ENCODE assay signal across 8 cellular contexts in genomic region chr14:75278422-75279152, GRCh38. TPM values are rescaled to one million over a fixed set of nuclear protein-coding genes. Genes with fewer than 3 reads are reported as not detected.
DNase-seq lines count a peak whose midpoint lies in the region; ATAC-seq and TF ChIP-seq lines count a peak whose summit lies in the region.

Gene FOS (plus strand): TSS chr14:75278828. CDS start chr14:75278983, 155 bp downstream.

- H3K9me3 Mint-ChIP-seq in activated T-helper 17 cell treated with anti-CD3 and anti-CD28 coated beads, Interleukin-2, amount 50 U/mL, for 72 hours: no peaks in the 10 kb centered on the region
- H3K9me3 Mint-ChIP-seq in naive thymus-derived CD8-positive, alpha-beta T cell: no peaks in the 10 kb centered on the region
- no peaks in the 10 kb centered on the region for H3K9me3 Mint-ChIP-seq in stimulated activated naive B cell treated with anti-CD40 and anti-IgM and Interleukin-4, amounts not matched to agents 10 μg/mL and 1 μg/mL and 100 μg/mL, for 72 hours

- TF ChIP-seq CTCF in fibroblast of mammary gland (conservative IDR thresholded peaks at IDR 0.05; ENCODE audit: control insufficient read depth, insufficient read depth, low read depth, low read length): no peak

- peaks cover 44% of the 10 kb centered on the region for H3K36me3 Mint-ChIP-seq in activated T-helper 17 cell treated with anti-CD3 and anti-CD28 coated beads, Interleukin-2, amount 50 U/mL, for 72 hours (ENCODE audit: low read depth)
- H3K36me3 Mint-ChIP-seq in naive thymus-derived CD8-positive, alpha-beta T cell: peaks cover 0 to 23% (median 15%) of the 10 kb centered on the region in 3 donors
- peaks cover 13 to 29% of the 10 kb centered on the region in 2 donors for H3K36me3 Mint-ChIP-seq in stimulated activated naive B cell treated with anti-CD40 and anti-IgM and Interleukin-4, amounts not matched to agents 10 μg/mL and 1 μg/mL and 100 μg/mL, for 72 hours

- peak within 1 kb of the TSS; percentile 95 for H3K27ac Mint-ChIP-seq in activated T-helper 17 cell treated with anti-CD3 and anti-CD28 coated beads, Interleukin-2, amount 50 U/mL, for 72 hours
- H3K27ac Mint-ChIP-seq in naive thymus-derived CD8-positive, alpha-beta T cell: peak within 1 kb of the TSS; percentile 89 to 100 (median 98)
- peak within 1 kb of the TSS; percentile 99 for H3K27ac Mint-ChIP-seq in stimulated activated naive B cell treated with anti-CD40 and anti-IgM and Interleukin-4, amounts not matched to agents 10 μg/mL and 1 μg/mL and 100 μg/mL, for 72 hours

- H3K4me3 Mint-ChIP-seq in activated T-helper 17 cell treated with anti-CD3 and anti-CD28 coated beads, Interleukin-2, amount 50 U/mL, for 72 hours: peak within 1 kb of the TSS; percentile 90
- H3K4me3 Mint-ChIP-seq in naive thymus-derived CD8-positive, alpha-beta T cell: peak within 1 kb of the TSS; percentile 88 to 97 (median 95)
- H3K4me3 Mint-ChIP-seq in stimulated activated naive B cell treated with anti-CD40 and anti-IgM and Interleukin-4, amounts not matched to agents 10 μg/mL and 1 μg/mL and 100 μg/mL, for 72 hours: peak within 1 kb of the TSS; percentile 92 to 98

- H3K4me3 ChIP-seq in fibroblast of mammary gland (ENCODE audit: control insufficient read depth, low read depth, low read length): peak within 1 kb of the TSS; percentile 92

- no peaks in the 10 kb centered on the region for H3K27me3 Mint-ChIP-seq in activated T-helper 17 cell treated with anti-CD3 and anti-CD28 coated beads, Interleukin-2, amount 50 U/mL, for 72 hours
- peaks cover 0 to 36% (median 6%) of the 10 kb centered on the region in 5 donors for H3K27me3 Mint-ChIP-seq in naive thymus-derived CD8-positive, alpha-beta T cell
- peaks cover 19 to 21% of the 10 kb centered on the region in 2 donors for H3K27me3 Mint-ChIP-seq in stimulated activated naive B cell treated with anti-CD40 and anti-IgM and Interleukin-4, amounts not matched to agents 10 μg/mL and 1 μg/mL and 100 μg/mL, for 72 hours

- DNase-seq in EH (ENCODE audit: low read depth): peak; percentile 94
- peak; percentile 93 for DNase-seq in H4 (ENCODE audit: low spot score)
- DNase-seq in LoVo (ENCODE audit: low spot score): peak; percentile 92
- DNase-seq in RPMI8226: peak; percentile 91
- DNase-seq in fibroblast of mammary gland (ENCODE audit: low read depth): peak; percentile 95
- DNase-seq in naive thymus-derived CD8-positive, alpha-beta T cell: peak; percentile 82 to 100 (median 96)
- peak; percentile 86 for DNase-seq in stimulated activated naive B cell treated with anti-CD40 and anti-IgM and Interleukin-4, amounts not matched to agents 10 μg/mL and 1 μg/mL and 100 μg/mL, for 72 hours

- ATAC-seq in activated T-helper 17 cell treated with anti-CD3 and anti-CD28 coated beads, Interleukin-2, amount 50 U/mL, for 72 hours (replicated peaks): peak; percentile 86
- ATAC-seq in naive thymus-derived CD8-positive, alpha-beta T cell: peak; percentile 62 to 66
- ATAC-seq in stimulated activated naive B cell treated with anti-CD40 and anti-IgM and Interleukin-4, amounts not matched to agents 10 μg/mL and 1 μg/mL and 100 μg/mL, for 72 hours (replicated peaks): peak; percentile 80 to 87

- POLR2A ChIA-PET in naive thymus-derived CD8-positive, alpha-beta T cell (lab: Charles Lee): interaction anchor here (0.5 to 1.5 kb wide), 5 partner anchors 9 to 30 kb away, joined by 3 to 5 read pairs (median 4); no protein-coding TSS in a partner anchor

- H3K4me1 Mint-ChIP-seq in activated T-helper 17 cell treated with anti-CD3 and anti-CD28 coated beads, Interleukin-2, amount 50 U/mL, for 72 hours: peaks cover 18% of the 10 kb centered on the region
- H3K4me1 Mint-ChIP-seq in naive thymus-derived CD8-positive, alpha-beta T cell: peaks cover 23 to 76% (median 61%) of the 10 kb centered on the region in 4 donors
- H3K4me1 Mint-ChIP-seq in stimulated activated naive B cell treated with anti-CD40 and anti-IgM and Interleukin-4, amounts not matched to agents 10 μg/mL and 1 μg/mL and 100 μg/mL, for 72 hours: peaks cover 42 to 72% of the 10 kb centered on the region in 2 donors

RNA-seq across cellular contexts. Expression of gene FOS, which starts in this region (rescaled TPM):
- 21.5 and 22.0 TPM in 2 replicates for total RNA-seq in H4 (2014; rRNA removed; shearing (Covaris generic))
- 10 to 100 TPM; 31.7 to 86.3 TPM for total RNA-seq in activated T-helper 17 cell treated with anti-CD3 and anti-CD28 coated beads, Interleukin-2, amount 50 U/mL, for 72 hours
- 1 to 10 TPM; 9.4 to 9.6 TPM for total RNA-seq in naive thymus-derived CD8-positive, alpha-beta T cell
- 100 to 1,000 TPM in 2 of 3 donors, 10 to 100 TPM in 1; 80.3 to 510 (median 252) TPM for polyA plus RNA-seq in naive thymus-derived CD8-positive, alpha-beta T cell

Comparison
In these comparisons a context has a peak if more than half of its experiments do, and no peak if none do; other contexts are left out.
1. Peak in every context shown above with its lines: DNase-seq, ATAC-seq and H3K4me3 ChIP-seq.